1 cellular context compared by ENCODE assay signal in the genomic region with DNA sequence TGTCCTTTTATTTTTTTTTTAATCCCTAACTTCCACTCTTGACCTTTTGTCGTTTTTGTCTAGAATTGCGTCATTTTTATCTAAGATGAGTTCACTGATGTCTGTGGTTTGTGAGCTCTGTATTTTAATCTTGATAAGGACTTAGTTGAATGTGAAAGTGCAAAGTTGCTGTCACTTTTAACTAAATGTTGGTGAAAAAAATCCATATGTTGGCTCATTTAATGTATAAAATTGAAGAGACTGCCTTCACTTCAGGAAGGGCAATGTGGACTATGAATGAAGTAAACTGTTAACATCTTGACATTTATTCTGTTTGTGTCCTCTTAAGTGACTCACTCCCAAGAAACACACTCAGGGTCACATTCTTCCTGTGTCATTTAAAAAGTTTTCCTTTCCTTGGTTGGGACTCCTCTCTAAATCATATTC.
TF ChIP-seq lines count a peak whose summit lies in the region.

No MANE protein-coding gene starts in this region.

TF ChIP-seq in K562, 482 proteins besides CTCF, POLR2A, EP300 and RAD21 (continued from another document and continues in another):
- TF ChIP-seq, protein P1, sequence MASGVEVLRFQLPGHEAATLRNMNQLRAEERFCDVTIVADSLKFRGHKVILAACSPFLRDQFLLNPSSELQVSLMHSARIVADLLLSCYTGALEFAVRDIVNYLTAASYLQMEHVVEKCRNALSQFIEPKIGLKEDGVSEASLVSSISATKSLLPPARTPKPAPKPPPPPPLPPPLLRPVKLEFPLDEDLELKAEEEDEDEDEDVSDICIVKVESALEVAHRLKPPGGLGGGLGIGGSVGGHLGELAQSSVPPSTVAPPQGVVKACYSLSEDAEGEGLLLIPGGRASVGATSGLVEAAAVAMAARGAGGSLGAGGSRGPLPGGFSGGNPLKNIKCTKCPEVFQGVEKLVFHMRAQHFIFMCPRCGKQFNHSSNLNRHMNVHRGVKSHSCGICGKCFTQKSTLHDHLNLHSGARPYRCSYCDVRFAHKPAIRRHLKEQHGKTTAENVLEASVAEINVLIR (CRISPR knock-in tag; IDR thresholded peaks at IDR 0.05): no peak
- TF ChIP-seq HNRNPH1 (optimal IDR thresholded peaks at IDR 0.05; ENCODE audit: low read depth, low read length) (no peak), SMARCC2 (IDR thresholded peaks at IDR 0.05; ENCODE audit: low read depth) (peak; percentile 60; the same call in 1 of the 2 replicates), SRF (CRISPR knock-in tag; IDR thresholded peaks at IDR 0.05) (no peak), BRD4 (IDR thresholded peaks at IDR 0.05) (peak; percentile 26; the same call in 1 of the 2 replicates), ZNF707 (CRISPR knock-in tag; conservative IDR thresholded peaks at IDR 0.05) (no peak), PRPF4 (IDR thresholded peaks at IDR 0.05; ENCODE audit: insufficient read depth, low read depth, low read length, poor library complexity, severe bottlenecking) (no peak), SMAD4 (CRISPR knock-in tag; conservative IDR thresholded peaks at IDR 0.05) (peak; percentile 69), JUND (IDR thresholded peaks at IDR 0.05; ENCODE audit: borderline replicate concordance, low read depth, low read length) (peak; percentile 37; the same call in 1 of the 2 replicates), JUND (tag; IDR thresholded peaks at IDR 0.05; ENCODE audit: borderline replicate concordance, low read depth, low read length) (peak; percentile 67; the same call in 1 of the 3 replicates), ZNF12 (CRISPR knock-in tag; IDR thresholded peaks at IDR 0.05) (no peak), FOS (IDR thresholded peaks at IDR 0.05; ENCODE audit: extremely low read depth, insufficient read length) (no peak), MTF1 (CRISPR knock-in tag; IDR thresholded peaks at IDR 0.05; ENCODE audit: borderline replicate concordance) (no peak), ZSCAN32 (CRISPR knock-in tag; IDR thresholded peaks at IDR 0.05) (peak; percentile 67), SNRNP70 (optimal IDR thresholded peaks at IDR 0.05; ENCODE audit: low read depth, low read length) (no peak), EGR1 (conservative IDR thresholded peaks at IDR 0.05) (no peak), FOSL1 (tag; conservative IDR thresholded peaks at IDR 0.05) (peak; percentile 81), ZNF668 (CRISPR knock-in tag; IDR thresholded peaks at IDR 0.05) (no peak), CBX1 (IDR thresholded peaks at IDR 0.05; ENCODE audit: low read depth) (no peak), MEF2D (tag; conservative IDR thresholded peaks at IDR 0.05; ENCODE audit: low read depth) (no peak), MTA3 (IDR thresholded peaks at IDR 0.05; ENCODE audit: borderline replicate concordance) (no peak), DPF2 (IDR thresholded peaks at IDR 0.05) (peak; percentile 57; the same call in 1 of the 2 replicates), HNRNPK (IDR thresholded peaks at IDR 0.05; ENCODE audit: low read depth, low read length, poor library complexity, severe bottlenecking) (no peak), NR2C2 (CRISPR knock-in tag; IDR thresholded peaks at IDR 0.05) (no peak), NR2C2 (tag; IDR thresholded peaks at IDR 0.05) (peak; percentile 79), MTA1 (IDR thresholded peaks at IDR 0.05; ENCODE audit: borderline replicate concordance) (0 out of 2 replicates have a peak, but pooled peaks have one; percentile 58), TAF7 (tag; IDR thresholded peaks at IDR 0.05) (no peak), SMAD3 (CRISPR knock-in tag; conservative IDR thresholded peaks at IDR 0.05) (no peak), POLR2G (IDR thresholded peaks at IDR 0.05; ENCODE audit: low read depth, low read length) (no peak), FOXM1 (IDR thresholded peaks at IDR 0.05; ENCODE audit: low read depth) (no peak), FOXM1 (CRISPR knock-in tag; IDR thresholded peaks at IDR 0.05; ENCODE audit: low read depth) (no peak), RCOR1 (IDR thresholded peaks at IDR 0.05; ENCODE audit: borderline replicate concordance in 1 of 2, low read depth in 2 of 2, low read length in 2 of 2) (no peak), SMARCB1 (IDR thresholded peaks at IDR 0.05; ENCODE audit: insufficient read length, low read depth) (no peak), CTBP1 (IDR thresholded peaks at IDR 0.05; ENCODE audit: borderline replicate concordance) (peak; percentile 47; the same call in 1 of the 2 replicates), ZBTB7A (IDR thresholded peaks at IDR 0.05; ENCODE audit: borderline replicate concordance, control insufficient read depth, low read depth, low read length) (no peak), SOX6 (IDR thresholded peaks at IDR 0.05) (peak; percentile 60; the same call in 1 of the 2 replicates), BRCA1 (IDR thresholded peaks at IDR 0.05) (no peak), BRCA1 (CRISPR knock-in tag; IDR thresholded peaks at IDR 0.05) (no peak), ZNF507 (tag; conservative IDR thresholded peaks at IDR 0.05) (no peak), RBBP5 (IDR thresholded peaks at IDR 0.05; ENCODE audit: borderline replicate concordance, insufficient read depth, low read length, poor library complexity, severe bottlenecking) (no peak), ZNF699 (CRISPR knock-in tag; IDR thresholded peaks at IDR 0.05; ENCODE audit: insufficient replicate concordance) (no peak)
- TF ChIP-seq, protein P2, sequence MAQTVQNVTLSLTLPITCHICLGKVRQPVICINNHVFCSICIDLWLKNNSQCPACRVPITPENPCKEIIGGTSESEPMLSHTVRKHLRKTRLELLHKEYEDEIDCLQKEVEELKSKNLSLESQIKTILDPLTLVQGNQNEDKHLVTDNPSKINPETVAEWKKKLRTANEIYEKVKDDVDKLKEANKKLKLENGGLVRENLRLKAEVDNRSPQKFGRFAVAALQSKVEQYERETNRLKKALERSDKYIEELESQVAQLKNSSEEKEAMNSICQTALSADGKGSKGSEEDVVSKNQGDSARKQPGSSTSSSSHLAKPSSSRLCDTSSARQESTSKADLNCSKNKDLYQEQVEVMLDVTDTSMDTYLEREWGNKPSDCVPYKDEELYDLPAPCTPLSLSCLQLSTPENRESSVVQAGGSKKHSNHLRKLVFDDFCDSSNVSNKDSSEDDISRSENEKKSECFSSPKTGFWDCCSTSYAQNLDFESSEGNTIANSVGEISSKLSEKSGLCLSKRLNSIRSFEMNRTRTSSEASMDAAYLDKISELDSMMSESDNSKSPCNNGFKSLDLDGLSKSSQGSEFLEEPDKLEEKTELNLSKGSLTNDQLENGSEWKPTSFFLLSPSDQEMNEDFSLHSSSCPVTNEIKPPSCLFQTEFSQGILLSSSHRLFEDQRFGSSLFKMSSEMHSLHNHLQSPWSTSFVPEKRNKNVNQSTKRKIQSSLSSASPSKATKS (CRISPR knock-in tag; IDR thresholded peaks at IDR 0.05): no peak
- TF ChIP-seq, protein P3, sequence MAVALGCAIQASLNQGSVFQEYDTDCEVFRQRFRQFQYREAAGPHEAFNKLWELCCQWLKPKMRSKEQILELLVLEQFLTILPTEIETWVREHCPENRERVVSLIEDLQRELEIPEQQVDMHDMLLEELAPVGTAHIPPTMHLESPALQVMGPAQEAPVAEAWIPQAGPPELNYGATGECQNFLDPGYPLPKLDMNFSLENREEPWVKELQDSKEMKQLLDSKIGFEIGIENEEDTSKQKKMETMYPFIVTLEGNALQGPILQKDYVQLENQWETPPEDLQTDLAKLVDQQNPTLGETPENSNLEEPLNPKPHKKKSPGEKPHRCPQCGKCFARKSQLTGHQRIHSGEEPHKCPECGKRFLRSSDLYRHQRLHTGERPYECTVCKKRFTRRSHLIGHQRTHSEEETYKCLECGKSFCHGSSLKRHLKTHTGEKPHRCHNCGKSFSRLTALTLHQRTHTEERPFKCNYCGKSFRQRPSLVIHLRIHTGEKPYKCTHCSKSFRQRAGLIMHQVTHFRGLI (CRISPR knock-in tag; IDR thresholded peaks at IDR 0.05): no peak
- TF ChIP-seq, protein P4, sequence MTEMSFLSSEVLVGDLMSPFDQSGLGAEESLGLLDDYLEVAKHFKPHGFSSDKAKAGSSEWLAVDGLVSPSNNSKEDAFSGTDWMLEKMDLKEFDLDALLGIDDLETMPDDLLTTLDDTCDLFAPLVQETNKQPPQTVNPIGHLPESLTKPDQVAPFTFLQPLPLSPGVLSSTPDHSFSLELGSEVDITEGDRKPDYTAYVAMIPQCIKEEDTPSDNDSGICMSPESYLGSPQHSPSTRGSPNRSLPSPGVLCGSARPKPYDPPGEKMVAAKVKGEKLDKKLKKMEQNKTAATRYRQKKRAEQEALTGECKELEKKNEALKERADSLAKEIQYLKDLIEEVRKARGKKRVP (CRISPR knock-in tag; IDR thresholded peaks at IDR 0.05): peak; percentile 64
- TF ChIP-seq, protein P5, sequence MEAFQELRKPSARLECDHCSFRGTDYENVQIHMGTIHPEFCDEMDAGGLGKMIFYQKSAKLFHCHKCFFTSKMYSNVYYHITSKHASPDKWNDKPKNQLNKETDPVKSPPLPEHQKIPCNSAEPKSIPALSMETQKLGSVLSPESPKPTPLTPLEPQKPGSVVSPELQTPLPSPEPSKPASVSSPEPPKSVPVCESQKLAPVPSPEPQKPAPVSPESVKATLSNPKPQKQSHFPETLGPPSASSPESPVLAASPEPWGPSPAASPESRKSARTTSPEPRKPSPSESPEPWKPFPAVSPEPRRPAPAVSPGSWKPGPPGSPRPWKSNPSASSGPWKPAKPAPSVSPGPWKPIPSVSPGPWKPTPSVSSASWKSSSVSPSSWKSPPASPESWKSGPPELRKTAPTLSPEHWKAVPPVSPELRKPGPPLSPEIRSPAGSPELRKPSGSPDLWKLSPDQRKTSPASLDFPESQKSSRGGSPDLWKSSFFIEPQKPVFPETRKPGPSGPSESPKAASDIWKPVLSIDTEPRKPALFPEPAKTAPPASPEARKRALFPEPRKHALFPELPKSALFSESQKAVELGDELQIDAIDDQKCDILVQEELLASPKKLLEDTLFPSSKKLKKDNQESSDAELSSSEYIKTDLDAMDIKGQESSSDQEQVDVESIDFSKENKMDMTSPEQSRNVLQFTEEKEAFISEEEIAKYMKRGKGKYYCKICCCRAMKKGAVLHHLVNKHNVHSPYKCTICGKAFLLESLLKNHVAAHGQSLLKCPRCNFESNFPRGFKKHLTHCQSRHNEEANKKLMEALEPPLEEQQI (IDR thresholded peaks at IDR 0.05): no peak
- TF ChIP-seq, protein P6, sequence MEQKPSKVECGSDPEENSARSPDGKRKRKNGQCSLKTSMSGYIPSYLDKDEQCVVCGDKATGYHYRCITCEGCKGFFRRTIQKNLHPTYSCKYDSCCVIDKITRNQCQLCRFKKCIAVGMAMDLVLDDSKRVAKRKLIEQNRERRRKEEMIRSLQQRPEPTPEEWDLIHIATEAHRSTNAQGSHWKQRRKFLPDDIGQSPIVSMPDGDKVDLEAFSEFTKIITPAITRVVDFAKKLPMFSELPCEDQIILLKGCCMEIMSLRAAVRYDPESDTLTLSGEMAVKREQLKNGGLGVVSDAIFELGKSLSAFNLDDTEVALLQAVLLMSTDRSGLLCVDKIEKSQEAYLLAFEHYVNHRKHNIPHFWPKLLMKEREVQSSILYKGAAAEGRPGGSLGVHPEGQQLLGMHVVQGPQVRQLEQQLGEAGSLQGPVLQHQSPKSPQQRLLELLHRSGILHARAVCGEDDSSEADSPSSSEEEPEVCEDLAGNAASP (IDR thresholded peaks at IDR 0.05): no peak
- TF ChIP-seq, protein P7, sequence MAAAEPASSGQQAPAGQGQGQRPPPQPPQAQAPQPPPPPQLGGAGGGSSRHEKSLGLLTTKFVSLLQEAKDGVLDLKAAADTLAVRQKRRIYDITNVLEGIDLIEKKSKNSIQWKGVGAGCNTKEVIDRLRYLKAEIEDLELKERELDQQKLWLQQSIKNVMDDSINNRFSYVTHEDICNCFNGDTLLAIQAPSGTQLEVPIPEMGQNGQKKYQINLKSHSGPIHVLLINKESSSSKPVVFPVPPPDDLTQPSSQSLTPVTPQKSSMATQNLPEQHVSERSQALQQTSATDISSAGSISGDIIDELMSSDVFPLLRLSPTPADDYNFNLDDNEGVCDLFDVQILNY (CRISPR knock-in tag; IDR thresholded peaks at IDR 0.05): no peak
- TF ChIP-seq, protein P8, sequence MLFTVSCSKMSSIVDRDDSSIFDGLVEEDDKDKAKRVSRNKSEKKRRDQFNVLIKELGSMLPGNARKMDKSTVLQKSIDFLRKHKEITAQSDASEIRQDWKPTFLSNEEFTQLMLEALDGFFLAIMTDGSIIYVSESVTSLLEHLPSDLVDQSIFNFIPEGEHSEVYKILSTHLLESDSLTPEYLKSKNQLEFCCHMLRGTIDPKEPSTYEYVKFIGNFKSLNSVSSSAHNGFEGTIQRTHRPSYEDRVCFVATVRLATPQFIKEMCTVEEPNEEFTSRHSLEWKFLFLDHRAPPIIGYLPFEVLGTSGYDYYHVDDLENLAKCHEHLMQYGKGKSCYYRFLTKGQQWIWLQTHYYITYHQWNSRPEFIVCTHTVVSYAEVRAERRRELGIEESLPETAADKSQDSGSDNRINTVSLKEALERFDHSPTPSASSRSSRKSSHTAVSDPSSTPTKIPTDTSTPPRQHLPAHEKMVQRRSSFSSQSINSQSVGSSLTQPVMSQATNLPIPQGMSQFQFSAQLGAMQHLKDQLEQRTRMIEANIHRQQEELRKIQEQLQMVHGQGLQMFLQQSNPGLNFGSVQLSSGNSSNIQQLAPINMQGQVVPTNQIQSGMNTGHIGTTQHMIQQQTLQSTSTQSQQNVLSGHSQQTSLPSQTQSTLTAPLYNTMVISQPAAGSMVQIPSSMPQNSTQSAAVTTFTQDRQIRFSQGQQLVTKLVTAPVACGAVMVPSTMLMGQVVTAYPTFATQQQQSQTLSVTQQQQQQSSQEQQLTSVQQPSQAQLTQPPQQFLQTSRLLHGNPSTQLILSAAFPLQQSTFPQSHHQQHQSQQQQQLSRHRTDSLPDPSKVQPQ (CRISPR knock-in tag; IDR thresholded peaks at IDR 0.05; ENCODE audit: borderline replicate concordance): no peak
